In genomic region chr21:44092201-44092600, GRCh38 we compare ENCODE assay signal across 17 cellular contexts. TPM values are rescaled to one million over a fixed set of nuclear protein-coding genes. Genes with fewer than 3 reads are reported as not detected.
DNase-seq lines count a peak whose midpoint lies in the region; ATAC-seq and TF ChIP-seq lines count a peak whose summit lies in the region.
"Had no signal": no experiment of that assay in that cellular context is flagged by ENCODE, and none has a peak within 500 bp of the region (broad histone marks: within the 10 kb centered on the region; RNA-seq: fewer than 3 reads in every experiment).

No MANE protein-coding gene starts in this region.

- peaks cover 18% of the 10 kb centered on the region for H3K4me1 Mint-ChIP-seq in nephron
- H3K4me1 Mint-ChIP-seq in MCF 10A (ENCODE audit: insufficient read depth, unreplicated experiment), result no peaks in the 10 kb centered on the region
- no peaks in the 10 kb centered on the region for H3K4me1 Mint-ChIP-seq in endodermal cell

- H3K27ac Mint-ChIP-seq in nephron, result peak overlapping the region; percentile 41 to 78 (median 62)
- no peak overlapping the region for H3K27ac Mint-ChIP-seq in MCF 10A (ENCODE audit: low read depth, unreplicated experiment)
- no peak overlapping the region for H3K27ac Mint-ChIP-seq in endodermal cell
- H3K27ac Mint-ChIP-seq: stimulated activated naive CD8-positive, alpha-beta T cell treated with anti-CD3 and anti-CD28 coated beads, Interleukin-15, Interleukin-2, amounts not matched to agents 100 ng/mL and 50 ng/mL, for 24 hours had no signal

- H3K9me3 ChIP-seq in upper lobe of right lung (no peaks in the 10 kb centered on the region), endodermal cell (ENCODE audit: control insufficient read depth, low read length) (no peaks in the 10 kb centered on the region)
- H3K9me3 ChIP-seq: Caco-2, esophagus squamous epithelium had no signal

- peaks cover 6% of the 10 kb centered on the region for H3K4me1 ChIP-seq in upper lobe of right lung
- H3K4me1 ChIP-seq in endodermal cell (ENCODE audit: control insufficient read depth, insufficient read depth, low read length), result no peaks in the 10 kb centered on the region
- H3K4me1 ChIP-seq: Caco-2 had no signal

- H3K27ac ChIP-seq in upper lobe of right lung, result no peak overlapping the region
- H3K27ac ChIP-seq in endodermal cell (ENCODE audit: low read depth, low read length), result no peak overlapping the region
- H3K27ac ChIP-seq: esophagus squamous epithelium had no signal

- ATAC-seq in Right ventricle myocardium superior (ENCODE audit: poor library complexity), result no peak
- ATAC-seq in upper lobe of right lung, result no peak
- ATAC-seq in HG02870 (IDR thresholded peaks at IDR 0.05; ENCODE audit: unreplicated experiment), result no peak
- ATAC-seq: HepG2 had no signal

- H3K4me3 ChIP-seq in upper lobe of right lung (no peak overlapping the region), endodermal cell (ENCODE audit: low read length) (no peak overlapping the region)
- H3K4me3 ChIP-seq: esophagus squamous epithelium had no signal

- DNase-seq in cardiac septum (ENCODE audit: low spot score) (peak; percentile 46), Right ventricle myocardium superior (no peak), globus pallidus (ENCODE audit: low spot score) (peak; percentile 67), upper lobe of right lung (peak; percentile 33), MCF 10A (ENCODE audit: unreplicated experiment) (no peak), endodermal cell (no peak)
- DNase-seq: activated CD4-positive, alpha-beta T cell treated with anti-CD3 and anti-CD28 coated beads, Interleukin-2, amount 50 U/mL, for 48 hours; Caco-2; EL; esophagus squamous epithelium; islet precursor cell; NCI-H187 treated with DMSO at 0.1 percent for 48 hours; stimulated activated CD4-positive, alpha-beta T cell treated with anti-CD3 and anti-CD28 coated beads, Interleukin-12 subunit alpha, Interleukin-12 subunit beta, amount 100 ng/mL, for 4 hours had no signal

- H3K27me3 Mint-ChIP-seq in nephron (ENCODE audit: low read depth) (no peaks in the 10 kb centered on the region), MCF 10A (ENCODE audit: insufficient read depth, unreplicated experiment) (no peaks in the 10 kb centered on the region), endodermal cell (ENCODE audit: insufficient read depth) (no peaks in the 10 kb centered on the region)
- H3K27me3 Mint-ChIP-seq: stimulated activated naive CD8-positive, alpha-beta T cell treated with anti-CD3 and anti-CD28 coated beads, Interleukin-15, Interleukin-2, amounts not matched to agents 100 ng/mL and 50 ng/mL, for 24 hours had no signal

- H3K27me3 ChIP-seq in upper lobe of right lung, result no peaks in the 10 kb centered on the region
- H3K27me3 ChIP-seq in endodermal cell (ENCODE audit: control insufficient read depth, insufficient read depth, low read length, poor library complexity, severe bottlenecking), result no peaks in the 10 kb centered on the region
- H3K27me3 ChIP-seq: esophagus squamous epithelium had no signal

- H3K9me3 Mint-ChIP-seq in nephron (no peaks in the 10 kb centered on the region), MCF 10A (ENCODE audit: unreplicated experiment) (no peaks in the 10 kb centered on the region), endodermal cell (no peaks in the 10 kb centered on the region)
- H3K9me3 Mint-ChIP-seq: stimulated activated naive CD8-positive, alpha-beta T cell treated with anti-CD3 and anti-CD28 coated beads, Interleukin-15, Interleukin-2, amounts not matched to agents 100 ng/mL and 50 ng/mL, for 24 hours had no signal

- H3K4me3 Mint-ChIP-seq in nephron (no peak overlapping the region), MCF 10A (ENCODE audit: unreplicated experiment) (no peak overlapping the region), endodermal cell (no peak overlapping the region)
- H3K4me3 Mint-ChIP-seq: stimulated activated naive CD8-positive, alpha-beta T cell treated with anti-CD3 and anti-CD28 coated beads, Interleukin-15, Interleukin-2, amounts not matched to agents 100 ng/mL and 50 ng/mL, for 24 hours had no signal

- POLR2A ChIA-PET in MCF 10A (lab: Yijun Ruan, JAX), result interaction anchor here (1.2 to 2.2 kb wide), 2 partner anchors 9 to 17 kb away, joined by 3 to 13 read pairs; no protein-coding TSS in a partner anchor

- BruUV-seq in MCF 10A (replicated peaks; lab: Mats Ljungman, UMichigan), result no TSS peak

- H3K9ac ChIP-seq in endodermal cell (ENCODE audit: extremely low read depth, low read length, poor library complexity, severe bottlenecking), result no peak overlapping the region

- WGBS in endodermal cell (ENCODE audit: insufficient coverage in 1 of 2, insufficient read length in 1 of 2), 2 experiments, result 97% methylated on average over 10 of the region's 10 CpGs

- H3K36me3 Mint-ChIP-seq in nephron (ENCODE audit: low read depth) (peaks cover 46% of the 10 kb centered on the region), MCF 10A (ENCODE audit: insufficient read depth, unreplicated experiment) (peaks cover 46% of the 10 kb centered on the region), endodermal cell (ENCODE audit: low read depth) (peaks cover 54% of the 10 kb centered on the region)

- TF ChIP-seq CTCF in nephron (IDR thresholded peaks at IDR 0.05; ENCODE audit: unreplicated experiment in 3 of 3) (no peak), upper lobe of right lung (IDR thresholded peaks at IDR 0.05) (no peak), MCF 10A (IDR thresholded peaks at IDR 0.05; ENCODE audit: unreplicated experiment) (no peak), endodermal cell (conservative IDR thresholded peaks at IDR 0.05) (no peak)

- intact Hi-C loops in cardiac septum (cut with DNase I) (no loop called here), Right ventricle myocardium superior (cut with DNase I) (loop anchor here (10.0 kb wide), 1 partner anchor 67 kb away; no protein-coding TSS in a partner anchor), upper lobe of right lung (cut with DNase I) (no loop called here), MCF 10A (cut with micrococcal nuclease) (no loop called here)

- CTCF ChIA-PET in MCF 10A (lab: Yijun Ruan, JAX), result interaction anchor here (1.1 kb wide), 1 partner anchor 8 kb away, joined by 3 read pairs; no protein-coding TSS in a partner anchor

- peaks cover 84% of the 10 kb centered on the region for H3K36me3 ChIP-seq in upper lobe of right lung
- peaks cover 59% of the 10 kb centered on the region for H3K36me3 ChIP-seq in endodermal cell (ENCODE audit: control insufficient read depth, insufficient read depth, low read length)

RNA-seq across cellular contexts. Expression of gene PWP2, which starts 15.0 kb away (rescaled TPM):
- 1.6 TPM for total RNA-seq in cardiac septum
- 8.6 TPM for total RNA-seq in Right ventricle myocardium superior
- total RNA-seq in upper lobe of right lung, result 9.9 TPM
- total RNA-seq in MCF 10A (2022), result 11.2 and 16.5 TPM in 2 replicates
- 1 to 10 TPM; 9.1 to 9.6 TPM for total RNA-seq in endodermal cell
- polyA plus RNA-seq in endodermal cell (2013, experiment 1 of 2), result 6.1 TPM
- polyA plus RNA-seq in endodermal cell (2013, experiment 2 of 2), result 2.9 TPM

RNA-seq across cellular contexts. Expression of gene GATD3, which starts 41.3 kb away (rescaled TPM):
- total RNA-seq in cardiac septum, result 11.5 TPM
- 146 TPM for total RNA-seq in Right ventricle myocardium superior
- total RNA-seq in upper lobe of right lung, result 44.5 TPM
- total RNA-seq in MCF 10A (2022), result 29.7 and 34.4 TPM in 2 replicates
- total RNA-seq in endodermal cell, result 10 to 100 TPM; 16.3 to 22.5 TPM
- polyA plus RNA-seq in endodermal cell (2013, experiment 1 of 2), result 12.6 TPM
- 8.7 TPM for polyA plus RNA-seq in endodermal cell (2013, experiment 2 of 2)

Comparison
In these comparisons a context has a peak if more than half of its experiments do, and no peak if none do; other contexts are left out.
1. DNase-seq: peak in cardiac septum (single experiment), globus pallidus (single experiment) and upper lobe of right lung (single experiment); none in Right ventricle myocardium superior (single experiment), MCF 10A (single experiment) and endodermal cell (single experiment).
2. H3K27ac Mint-ChIP-seq: peak in nephron (3 of 3); none in MCF 10A (single experiment) and endodermal cell (single experiment).